Comparison of ENCODE assay signal across 29 cellular contexts in genomic region chr13:30037306-30037705, GRCh38.
A peak's percentile ranks its signal among the peaks of the same experiment; 100 is the strongest.
DNase-seq lines count a peak whose midpoint lies in the region; ATAC-seq and TF ChIP-seq lines count a peak whose summit lies in the region.
"Had no signal": no experiment of that assay in that cellular context is flagged by ENCODE, and none has a peak within 500 bp of the region (broad histone marks: within the 10 kb centered on the region; RNA-seq: fewer than 3 reads in every experiment).

No MANE protein-coding gene starts in this region.

- H3K27me3 ChIP-seq in SK-N-SH (ENCODE audit: insufficient read depth), result no peaks in the 10 kb centered on the region
- H3K27me3 ChIP-seq: ascending aorta had no signal

- ATAC-seq in SK-N-SH treated with all-trans-retinoic acid at 6 μM for 48 hours (no peak), GM18868 (IDR thresholded peaks at IDR 0.05; ENCODE audit: unreplicated experiment) (no peak)
- ATAC-seq: activated T-cell treated with anti-CD3 and anti-CD28 coated beads, Interleukin-2, amount 50 U/mL, for 72 hours; effector memory CD8-positive, alpha-beta T cell; esophagus mucosa; heart right ventricle; lower lobe of right lung; mucosa of descending colon; natural killer cell; stimulated activated memory B cell treated with anti-CD40 and anti-IgM and Interleukin-4, amounts not matched to agents 10 μg/mL and 1 μg/mL and 100 μg/mL, for 72 hours; upper lobe of right lung had no signal

- H4K20me1 ChIP-seq in SK-N-SH (ENCODE audit: insufficient read depth), result no peaks in the 10 kb centered on the region

- no peaks in the 10 kb centered on the region for H3K9me3 ChIP-seq in SK-N-SH
- H3K9me3 ChIP-seq: ascending aorta, heart right ventricle, lower lobe of right lung, mucosa of descending colon, upper lobe of right lung had no signal

- no peak for TF ChIP-seq RAD21 in SK-N-SH (IDR thresholded peaks at IDR 0.05; ENCODE audit: low read length)

- peaks cover 0 to 20% of the 10 kb centered on the region in 2 experiments; a peak in 3 of 4 replicates for H3K4me1 ChIP-seq in SK-N-SH (ENCODE audit: control insufficient read depth in 1 of 2, insufficient read depth in 2 of 2, low read depth in 1 of 2, low read length in 1 of 2)
- H3K4me1 ChIP-seq: ascending aorta, lower lobe of right lung, upper lobe of right lung had no signal

- POLR2A ChIA-PET in SK-N-SH (lab: Yijun Ruan, JAX), result no interaction called here

- H3K36me3 ChIP-seq in SK-N-SH (replicated peaks in 1 of 2; ENCODE audit: control insufficient read depth in 1 of 2, insufficient read depth in 2 of 2, low read length in 1 of 2), result no peaks in the 10 kb centered on the region
- H3K36me3 ChIP-seq: ascending aorta, heart right ventricle, lower lobe of right lung, upper lobe of right lung had no signal

- no peaks in the 10 kb centered on the region for H3K79me2 ChIP-seq in SK-N-SH (ENCODE audit: insufficient read depth)

- no peak overlapping the region for H3K4me2 ChIP-seq in SK-N-SH

- no peak overlapping the region for H3K9ac ChIP-seq in SK-N-SH

- H2AFZ ChIP-seq in SK-N-SH (ENCODE audit: low read depth), result no peak overlapping the region

- WGBS in SK-N-SH (ENCODE audit: low lambda C conversion rate), result 76% methylated on average over 6 of the region's 6 CpGs

- no peaks in the 10 kb centered on the region for H3K9me2 ChIP-seq in SK-N-SH

- no peak overlapping the region for H3K27ac ChIP-seq in SK-N-SH (ENCODE audit: low read depth in 2 of 2, low read length in 1 of 2)
- H3K27ac ChIP-seq: ascending aorta, heart right ventricle, lower lobe of right lung, upper lobe of right lung had no signal

- peaks cover 14% of the 10 kb centered on the region for H3F3A ChIP-seq in SK-N-SH (replicated peaks; ENCODE audit: insufficient read depth)

- TF ChIP-seq EP300 in SK-N-SH (IDR thresholded peaks at IDR 0.05; ENCODE audit: borderline replicate concordance in 1 of 2, low read depth in 1 of 2, low read length in 1 of 2), result no peak

- peak; percentile 51 for DNase-seq in SK-N-SH
- peak; percentile 73 for DNase-seq in astrocyte of the hippocampus (ENCODE audit: low read depth, low spot score)
- peak; percentile 79 for DNase-seq in iPS-NIHi7 (ENCODE audit: extremely low spot score)
- DNase-seq in DMS79 treated with DMSO at 0.1 percent for 48 hours (lab: John Stamatoyannopoulos, UW), result no peak
- DNase-seq in stimulated activated naive CD4-positive, alpha-beta T cell (lab: John Stamatoyannopoulos, UW), result no peak
- no peak for DNase-seq in middle frontal gyrus (ENCODE audit: extremely low spot score, low spot score)
- DNase-seq: activated CD4-positive, alpha-beta memory T cell treated with anti-CD3 and anti-CD28 coated beads for 36 hours; activated CD4-positive, alpha-beta T cell treated with anti-CD3 and anti-CD28 coated beads for 1 hour; activated T-cell treated with anti-CD3 and anti-CD28 coated beads, Interleukin-2, amount 50 U/mL, for 72 hours; AML-193; CD4-positive, alpha-beta memory T cell; central memory CD4-positive, alpha-beta T cell; cortex of kidney; effector memory CD8-positive, alpha-beta T cell; heart right ventricle; lower lobe of right lung; mucosa of descending colon; natural killer cell; NCI-H1048; NCI-H1694; NCI-H2171; NCI-H510A treated with DMSO at 0.1 percent for 48 hours; NK-92 treated with Interleukin-12 subunit alpha and Interleukin-12 subunit beta, amount 100 ng/mL, for 24 hours; upper lobe of right lung had no signal

- no peak for TF ChIP-seq CTCF in SK-N-SH (IDR thresholded peaks at IDR 0.05)

- H3K4me3 ChIP-seq in SK-N-SH (ENCODE audit: low read depth in 2 of 2, low read length in 1 of 2), result no peak overlapping the region
- H3K4me3 ChIP-seq: ascending aorta, heart right ventricle, lower lobe of right lung, mucosa of descending colon, upper lobe of right lung had no signal

- CTCF ChIA-PET in SK-N-SH (lab: Yijun Ruan, JAX), result interaction anchor here (0.9 to 1.2 kb wide), 2 partner anchors 44 to 76 kb away, joined by 3 read pairs; no protein-coding TSS in a partner anchor

TF ChIP-seq in SK-N-SH, 30 proteins besides CTCF, POLR2A, EP300 and RAD21:
- no peak for TF ChIP-seq POLR2AphosphoS5 (IDR thresholded peaks at IDR 0.05; ENCODE audit: low read depth, low read length)
- TF ChIP-seq RXRA (IDR thresholded peaks at IDR 0.05; ENCODE audit: borderline replicate concordance, low read depth), result no peak
- no peak for TF ChIP-seq MXI1 (IDR thresholded peaks at IDR 0.05; ENCODE audit: low read depth, low read length)
- TF ChIP-seq NRF1 (IDR thresholded peaks at IDR 0.05; ENCODE audit: low read depth, low read length), result no peak

TF ChIP-seq in SK-N-SH treated with all-trans-retinoic acid at 6 μM for 48 hours, 23 proteins besides CTCF, POLR2A, EP300 and RAD21 (continues in another document):
- TF ChIP-seq TOX (CRISPR knock-in tag; IDR thresholded peaks at IDR 0.05; ENCODE audit: borderline replicate concordance) (no peak), OSR1 (CRISPR knock-in tag; IDR thresholded peaks at IDR 0.05) (no peak), ARNTL (CRISPR knock-in tag; IDR thresholded peaks at IDR 0.05; ENCODE audit: borderline replicate concordance, low read depth) (no peak), ZC3H10 (CRISPR knock-in tag; IDR thresholded peaks at IDR 0.05) (no peak), ZFP30 (CRISPR knock-in tag; IDR thresholded peaks at IDR 0.05) (no peak), SNAI2 (CRISPR knock-in tag; IDR thresholded peaks at IDR 0.05) (no peak), PPARA (CRISPR knock-in tag; IDR thresholded peaks at IDR 0.05; ENCODE audit: borderline replicate concordance) (no peak), ISL1 (CRISPR knock-in tag; IDR thresholded peaks at IDR 0.05) (no peak), CSRNP3 (CRISPR knock-in tag; IDR thresholded peaks at IDR 0.05) (no peak), TCF4 (CRISPR knock-in tag; IDR thresholded peaks at IDR 0.05; ENCODE audit: borderline replicate concordance) (no peak)
- TF ChIP-seq, protein P1, sequence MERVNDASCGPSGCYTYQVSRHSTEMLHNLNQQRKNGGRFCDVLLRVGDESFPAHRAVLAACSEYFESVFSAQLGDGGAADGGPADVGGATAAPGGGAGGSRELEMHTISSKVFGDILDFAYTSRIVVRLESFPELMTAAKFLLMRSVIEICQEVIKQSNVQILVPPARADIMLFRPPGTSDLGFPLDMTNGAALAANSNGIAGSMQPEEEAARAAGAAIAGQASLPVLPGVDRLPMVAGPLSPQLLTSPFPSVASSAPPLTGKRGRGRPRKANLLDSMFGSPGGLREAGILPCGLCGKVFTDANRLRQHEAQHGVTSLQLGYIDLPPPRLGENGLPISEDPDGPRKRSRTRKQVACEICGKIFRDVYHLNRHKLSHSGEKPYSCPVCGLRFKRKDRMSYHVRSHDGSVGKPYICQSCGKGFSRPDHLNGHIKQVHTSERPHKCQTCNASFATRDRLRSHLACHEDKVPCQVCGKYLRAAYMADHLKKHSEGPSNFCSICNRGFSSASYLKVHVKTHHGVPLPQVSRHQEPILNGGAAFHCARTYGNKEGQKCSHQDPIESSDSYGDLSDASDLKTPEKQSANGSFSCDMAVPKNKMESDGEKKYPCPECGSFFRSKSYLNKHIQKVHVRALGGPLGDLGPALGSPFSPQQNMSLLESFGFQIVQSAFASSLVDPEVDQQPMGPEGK (CRISPR knock-in tag; IDR thresholded peaks at IDR 0.05; ENCODE audit: borderline replicate concordance), result no peak
- TF ChIP-seq, protein P2, sequence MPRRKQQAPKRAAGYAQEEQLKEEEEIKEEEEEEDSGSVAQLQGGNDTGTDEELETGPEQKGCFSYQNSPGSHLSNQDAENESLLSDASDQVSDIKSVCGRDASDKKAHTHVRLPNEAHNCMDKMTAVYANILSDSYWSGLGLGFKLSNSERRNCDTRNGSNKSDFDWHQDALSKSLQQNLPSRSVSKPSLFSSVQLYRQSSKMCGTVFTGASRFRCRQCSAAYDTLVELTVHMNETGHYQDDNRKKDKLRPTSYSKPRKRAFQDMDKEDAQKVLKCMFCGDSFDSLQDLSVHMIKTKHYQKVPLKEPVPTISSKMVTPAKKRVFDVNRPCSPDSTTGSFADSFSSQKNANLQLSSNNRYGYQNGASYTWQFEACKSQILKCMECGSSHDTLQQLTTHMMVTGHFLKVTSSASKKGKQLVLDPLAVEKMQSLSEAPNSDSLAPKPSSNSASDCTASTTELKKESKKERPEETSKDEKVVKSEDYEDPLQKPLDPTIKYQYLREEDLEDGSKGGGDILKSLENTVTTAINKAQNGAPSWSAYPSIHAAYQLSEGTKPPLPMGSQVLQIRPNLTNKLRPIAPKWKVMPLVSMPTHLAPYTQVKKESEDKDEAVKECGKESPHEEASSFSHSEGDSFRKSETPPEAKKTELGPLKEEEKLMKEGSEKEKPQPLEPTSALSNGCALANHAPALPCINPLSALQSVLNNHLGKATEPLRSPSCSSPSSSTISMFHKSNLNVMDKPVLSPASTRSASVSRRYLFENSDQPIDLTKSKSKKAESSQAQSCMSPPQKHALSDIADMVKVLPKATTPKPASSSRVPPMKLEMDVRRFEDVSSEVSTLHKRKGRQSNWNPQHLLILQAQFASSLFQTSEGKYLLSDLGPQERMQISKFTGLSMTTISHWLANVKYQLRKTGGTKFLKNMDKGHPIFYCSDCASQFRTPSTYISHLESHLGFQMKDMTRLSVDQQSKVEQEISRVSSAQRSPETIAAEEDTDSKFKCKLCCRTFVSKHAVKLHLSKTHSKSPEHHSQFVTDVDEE (CRISPR knock-in tag; IDR thresholded peaks at IDR 0.05), result no peak
- TF ChIP-seq, protein P3, sequence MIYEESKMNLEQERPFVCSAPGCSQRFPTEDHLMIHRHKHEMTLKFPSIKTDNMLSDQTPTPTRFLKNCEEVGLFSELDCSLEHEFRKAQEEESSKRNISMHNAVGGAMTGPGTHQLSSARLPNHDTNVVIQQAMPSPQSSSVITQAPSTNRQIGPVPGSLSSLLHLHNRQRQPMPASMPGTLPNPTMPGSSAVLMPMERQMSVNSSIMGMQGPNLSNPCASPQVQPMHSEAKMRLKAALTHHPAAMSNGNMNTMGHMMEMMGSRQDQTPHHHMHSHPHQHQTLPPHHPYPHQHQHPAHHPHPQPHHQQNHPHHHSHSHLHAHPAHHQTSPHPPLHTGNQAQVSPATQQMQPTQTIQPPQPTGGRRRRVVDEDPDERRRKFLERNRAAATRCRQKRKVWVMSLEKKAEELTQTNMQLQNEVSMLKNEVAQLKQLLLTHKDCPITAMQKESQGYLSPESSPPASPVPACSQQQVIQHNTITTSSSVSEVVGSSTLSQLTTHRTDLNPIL (CRISPR knock-in tag; IDR thresholded peaks at IDR 0.05; ENCODE audit: low read depth), result no peak

Comparison
In these comparisons a context has a peak if more than half of its experiments do, and no peak if none do; other contexts are left out.
1. DNase-seq: peak in SK-N-SH (single experiment), astrocyte of the hippocampus (single experiment) and iPS-NIHi7 (single experiment); none in DMS79 treated with DMSO at 0.1 percent for 48 hours (single experiment), stimulated activated naive CD4-positive, alpha-beta T cell (0 of 6) and middle frontal gyrus (single experiment).